In genomic region chr5:97480313-97480712, GRCh38 we compare ENCODE assay signal across 18 cellular contexts.
"Had no signal": no experiment of that assay in that cellular context is flagged by ENCODE, and none has a peak within 500 bp of the region (broad histone marks: within the 10 kb centered on the region; RNA-seq: fewer than 3 reads in every experiment).

No MANE protein-coding gene starts in this region.

- H3K4me3 ChIP-seq: body of pancreas, colonic mucosa, esophagus muscularis mucosa, left lung, thoracic aorta had no signal

- DNase-seq: activated CD4-positive, alpha-beta T cell treated with anti-CD3 and anti-CD28 coated beads, Interleukin-2, amount 10 ng/mL, durations not matched to agents 24 days and 14 days; activated CD4-positive, CD25-positive, alpha-beta regulatory T cell; activated CD8-positive, alpha-beta memory T cell treated with anti-CD3 and anti-CD28 coated beads, Interleukin-2, amount 50 U/mL, for 48 hours; activated gamma-delta T cell treated with Interleukin-2 at 50 U/mL for 16 hours; amniotic stem cell; body of pancreas; caudate nucleus; colonic mucosa; left lung; posterior cingulate gyrus; retina; stimulated activated CD4-positive, alpha-beta T cell treated with anti-CD3 and anti-CD28 coated beads, Interleukin-12 subunit alpha, Interleukin-12 subunit beta, amount 100 ng/mL, for 4 hours; stimulated activated CD4-positive, alpha-beta T cell treated with anti-CD3 and anti-CD28 coated beads, Interleukin-2, amount 100 ng/mL, for 24 hours had no signal

- H3K36me3 Mint-ChIP-seq: activated naive CD8-positive, alpha-beta T cell; memory B cell; natural killer cell treated with Interleukin-12 subunit alpha and Interleukin-12 subunit beta and Interleukin-15 and Interleukin-18, amount 100 ng/mL, for 72 hours had no signal

- H3K9me3 Mint-ChIP-seq: activated CD4-positive, alpha-beta T cell treated with anti-CD3 and anti-CD28 coated beads, Interleukin-2, amount 10 ng/mL, durations not matched to agents 24 days and 14 days; memory B cell had no signal

- H3K36me3 ChIP-seq: colonic mucosa, esophagus muscularis mucosa, left lung, thoracic aorta had no signal

- H3K27me3 ChIP-seq: body of pancreas, colonic mucosa, esophagus muscularis mucosa, left lung had no signal

- ATAC-seq: body of pancreas; left lung; natural killer cell treated with Interleukin-12 subunit alpha and Interleukin-12 subunit beta and Interleukin-15 and Interleukin-18, amount 100 ng/mL, for 72 hours had no signal

- H3K27ac Mint-ChIP-seq: activated CD4-positive, alpha-beta T cell treated with anti-CD3 and anti-CD28 coated beads, Interleukin-2, amount 10 ng/mL, durations not matched to agents 24 days and 14 days; activated naive CD8-positive, alpha-beta T cell; memory B cell; natural killer cell treated with Interleukin-12 subunit alpha and Interleukin-12 subunit beta and Interleukin-15 and Interleukin-18, amount 100 ng/mL, for 72 hours had no signal

- H3K4me1 ChIP-seq: body of pancreas, colonic mucosa, esophagus muscularis mucosa, left lung had no signal

- H3K4me3 Mint-ChIP-seq: activated CD4-positive, alpha-beta T cell treated with anti-CD3 and anti-CD28 coated beads, Interleukin-2, amount 10 ng/mL, durations not matched to agents 24 days and 14 days; activated naive CD8-positive, alpha-beta T cell; memory B cell; natural killer cell treated with Interleukin-12 subunit alpha and Interleukin-12 subunit beta and Interleukin-15 and Interleukin-18, amount 100 ng/mL, for 72 hours had no signal

- H3K4me1 Mint-ChIP-seq: activated CD4-positive, alpha-beta T cell treated with anti-CD3 and anti-CD28 coated beads, Interleukin-2, amount 10 ng/mL, durations not matched to agents 24 days and 14 days had no signal

- H3K27ac ChIP-seq: body of pancreas, colonic mucosa, esophagus muscularis mucosa, left lung, thoracic aorta had no signal
